Comparison of ENCODE assay signal across 12 cellular contexts in genomic region chr7:55185941-55186609, GRCh38.
A peak's percentile ranks its signal among the peaks of the same experiment; 100 is the strongest.
DNase-seq lines count a peak whose midpoint lies in the region; ATAC-seq and TF ChIP-seq lines count a peak whose summit lies in the region.
"Had no signal": no experiment of that assay in that cellular context is flagged by ENCODE, and none has a peak within 500 bp of the region (broad histone marks: within the 10 kb centered on the region; RNA-seq: fewer than 3 reads in every experiment).

No MANE protein-coding gene starts in this region.

- in situ Hi-C loops in GM13976 (cut with MboI; ENCODE audit: low sequenced_read_pairs, unreplicated experiment): no loop called here

- ATAC-seq in HG03442 (IDR thresholded peaks at IDR 0.05; ENCODE audit: unreplicated experiment): no peak

- DNase-seq in stimulated activated CD4-positive, alpha-beta T cell treated with anti-CD3 and anti-CD28 coated beads, Interleukin-15, amount 100 ng/mL, for 24 hours: peak; percentile 5
- DNase-seq in stimulated activated CD4-positive, alpha-beta T cell treated with anti-CD3 and anti-CD28 coated beads, Interleukin-4, amount 100 ng/mL, for 4 hours: no peak
- DNase-seq in amniotic epithelial cell (ENCODE audit: low read depth) (peak; percentile 88), iPS-NIHi7 (ENCODE audit: extremely low spot score) (peak; percentile 44), GM13976 (ENCODE audit: low spot score) (no peak), SK-N-DZ (ENCODE audit: low spot score) (no peak), RPMI8226 (no peak)
- DNase-seq: activated naive CD8-positive, alpha-beta T cell treated with anti-CD3 and anti-CD28 coated beads, Interleukin-2, amount 10 ng/mL, durations not matched to agents 7 days and 5 days; CD4-positive, alpha-beta T cell; kidney; NCI-H2171 had no signal

- TF ChIP-seq CTCF in GM13976 (IDR thresholded peaks at IDR 0.05; ENCODE audit: borderline replicate concordance, control extremely low read depth, extremely low read depth, insufficient read depth, missing control alignments): no peak

Comparison
In these comparisons a context has a peak if more than half of its experiments do, and no peak if none do; other contexts are left out.
1. DNase-seq: peak in stimulated activated CD4-positive, alpha-beta T cell treated with anti-CD3 and anti-CD28 coated beads, Interleukin-15, amount 100 ng/mL, for 24 hours (single experiment), amniotic epithelial cell (single experiment) and iPS-NIHi7 (single experiment); none in stimulated activated CD4-positive, alpha-beta T cell treated with anti-CD3 and anti-CD28 coated beads, Interleukin-4, amount 100 ng/mL, for 4 hours (0 of 2), GM13976 (single experiment), SK-N-DZ (single experiment) and RPMI8226 (single experiment).